In the genomic region with DNA sequence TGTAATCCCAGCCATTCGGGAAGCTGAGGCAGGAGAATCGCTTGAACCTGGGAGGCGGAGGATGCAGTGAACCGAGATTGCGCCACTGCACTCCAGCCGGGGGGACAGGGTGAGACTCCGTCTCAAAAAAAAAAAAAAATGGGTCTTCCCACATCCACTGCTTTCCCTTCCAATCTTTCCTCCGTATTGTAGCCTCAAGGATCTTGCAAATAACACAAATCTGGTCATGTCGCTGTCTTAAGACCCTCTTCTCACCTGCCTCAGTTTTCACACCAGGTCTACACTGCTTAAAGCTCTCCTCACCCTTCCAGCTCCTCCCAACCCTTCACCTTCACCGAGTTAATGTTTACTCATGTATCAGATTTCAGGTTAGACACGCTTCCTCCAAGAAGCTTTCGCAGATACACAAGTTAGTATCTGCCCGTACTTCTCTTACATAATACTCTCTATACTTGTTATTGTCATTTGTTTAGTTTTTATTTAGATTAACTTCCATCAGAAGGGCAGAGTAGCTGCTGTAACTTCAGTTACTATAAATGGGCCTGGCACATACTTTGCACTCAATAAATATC, we compare ENCODE assay signal across 1 cellular context.
TF ChIP-seq lines count a peak whose summit lies in the region.

No MANE protein-coding gene starts in this region.

TF ChIP-seq in HEK293, 187 proteins besides CTCF, POLR2A, EP300 and RAD21 (continued from another document):
- TF ChIP-seq, protein P1, sequence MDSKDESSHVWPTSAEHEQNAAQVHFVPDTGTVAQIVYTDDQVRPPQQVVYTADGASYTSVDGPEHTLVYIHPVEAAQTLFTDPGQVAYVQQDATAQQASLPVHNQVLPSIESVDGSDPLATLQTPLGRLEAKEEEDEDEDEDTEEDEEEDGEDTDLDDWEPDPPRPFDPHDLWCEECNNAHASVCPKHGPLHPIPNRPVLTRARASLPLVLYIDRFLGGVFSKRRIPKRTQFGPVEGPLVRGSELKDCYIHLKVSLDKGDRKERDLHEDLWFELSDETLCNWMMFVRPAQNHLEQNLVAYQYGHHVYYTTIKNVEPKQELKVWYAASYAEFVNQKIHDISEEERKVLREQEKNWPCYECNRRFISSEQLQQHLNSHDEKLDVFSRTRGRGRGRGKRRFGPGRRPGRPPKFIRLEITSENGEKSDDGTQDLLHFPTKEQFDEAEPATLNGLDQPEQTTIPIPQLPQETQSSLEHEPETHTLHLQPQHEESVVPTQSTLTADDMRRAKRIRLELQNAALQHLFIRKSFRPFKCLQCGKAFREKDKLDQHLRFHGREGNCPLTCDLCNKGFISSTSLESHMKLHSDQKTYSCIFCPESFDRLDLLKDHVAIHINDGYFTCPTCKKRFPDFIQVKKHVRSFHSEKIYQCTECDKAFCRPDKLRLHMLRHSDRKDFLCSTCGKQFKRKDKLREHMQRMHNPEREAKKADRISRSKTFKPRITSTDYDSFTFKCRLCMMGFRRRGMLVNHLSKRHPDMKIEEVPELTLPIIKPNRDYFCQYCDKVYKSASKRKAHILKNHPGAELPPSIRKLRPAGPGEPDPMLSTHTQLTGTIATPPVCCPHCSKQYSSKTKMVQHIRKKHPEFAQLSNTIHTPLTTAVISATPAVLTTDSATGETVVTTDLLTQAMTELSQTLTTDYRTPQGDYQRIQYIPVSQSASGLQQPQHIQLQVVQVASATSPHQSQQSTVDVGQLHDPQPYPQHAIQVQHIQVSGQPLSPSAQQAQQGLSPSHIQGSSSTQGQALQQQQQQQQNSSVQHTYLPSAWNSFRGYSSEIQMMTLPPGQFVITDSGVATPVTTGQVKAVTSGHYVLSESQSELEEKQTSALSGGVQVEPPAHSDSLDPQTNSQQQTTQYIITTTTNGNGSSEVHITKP (tag by site-specific recombination; IDR thresholded peaks at IDR 0.05): peak; percentile 90
